20 cellular contexts compared by ENCODE assay signal in the genomic region with DNA sequence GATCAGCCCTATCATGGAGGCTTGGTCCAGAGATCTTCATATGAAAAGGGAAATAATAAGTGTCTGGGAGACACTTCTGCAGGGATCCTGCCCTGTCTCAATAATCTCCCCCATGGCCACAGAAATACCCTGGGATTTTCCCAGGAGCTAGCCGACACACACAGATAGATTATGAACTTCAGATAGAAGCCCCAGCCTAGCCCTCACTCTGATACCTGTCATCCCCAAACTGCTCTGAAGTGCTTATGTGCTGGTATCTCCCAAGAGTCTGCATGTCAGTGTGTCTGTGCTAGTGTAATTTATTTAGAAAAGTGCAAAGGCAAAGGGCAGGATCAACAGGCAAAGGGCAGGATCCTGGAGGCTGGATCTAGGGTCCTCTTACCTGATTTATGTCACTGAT. TPM values are rescaled to one million over a fixed set of nuclear protein-coding genes. Genes with fewer than 3 reads are reported as not detected.
DNase-seq lines count a peak whose midpoint lies in the region; ATAC-seq, FAIRE-seq and TF ChIP-seq lines count a peak whose summit lies in the region.
"Had no signal": no experiment of that assay in that cellular context is flagged by ENCODE, and none has a peak within 500 bp of the region (broad histone marks: within the 10 kb centered on the region; RNA-seq: fewer than 3 reads in every experiment).

No MANE protein-coding gene starts in this region.

- no peak overlapping the region for H3K4me3 Mint-ChIP-seq in activated CD4-positive, alpha-beta T cell treated with anti-CD3 and anti-CD28 coated beads for 36 hours
- H3K4me3 Mint-ChIP-seq in activated CD4-positive, alpha-beta T cell treated with anti-CD3 and anti-CD28 coated beads, Interleukin-2, amount 10 ng/mL, durations not matched to agents 7 days and 5 days: no peak overlapping the region
- H3K4me3 Mint-ChIP-seq in naive thymus-derived CD8-positive, alpha-beta T cell: no peak overlapping the region
- H3K4me3 Mint-ChIP-seq in activated CD8-positive, alpha-beta memory T cell treated with anti-CD3 and anti-CD28 coated beads, Interleukin-2, amount 10 ng/mL, durations not matched to agents 7 days and 5 days: no peak overlapping the region
- H3K4me3 Mint-ChIP-seq: activated T-helper 1 cell treated with anti-CD3 and anti-CD28 coated beads, Interleukin-12 subunit alpha, Interleukin-12 subunit beta, Interleukin-2, Interleukin-4 antibody, amounts not matched to agents 30 ng/mL and 10 ng/mL and 1 ng/mL, durations not matched to agents 14 hours and 24 hours and 36 hours; type B pancreatic cell had no signal

- peaks cover 32% of the 10 kb centered on the region for H3K36me3 Mint-ChIP-seq in activated CD4-positive, alpha-beta T cell treated with anti-CD3 and anti-CD28 coated beads for 36 hours (ENCODE audit: low read depth)
- peaks cover 48% of the 10 kb centered on the region for H3K36me3 Mint-ChIP-seq in activated CD4-positive, alpha-beta T cell treated with anti-CD3 and anti-CD28 coated beads, Interleukin-2, amount 10 ng/mL, durations not matched to agents 7 days and 5 days (ENCODE audit: low read depth)
- H3K36me3 Mint-ChIP-seq in naive thymus-derived CD8-positive, alpha-beta T cell: peaks cover 0 to 28% (median 6%) of the 10 kb centered on the region in 3 donors
- H3K36me3 Mint-ChIP-seq in activated CD8-positive, alpha-beta memory T cell treated with anti-CD3 and anti-CD28 coated beads, Interleukin-2, amount 10 ng/mL, durations not matched to agents 7 days and 5 days: peaks cover 51% of the 10 kb centered on the region

- H3K4me1 ChIP-seq in GM12878 (ENCODE audit: control insufficient read depth, insufficient read depth, low read length): no peaks in the 10 kb centered on the region

- SMC1A ChIA-PET in GM12878 (lab: Charles Lee; ENCODE audit: uncharacterized antibody, unreplicated experiment): interaction anchor here (2.4 kb wide), 1 partner anchor 59 kb away, joined by 4 read pairs; a partner anchor contains a TSS

- FAIRE-seq in GM12891 (lab: Jason Lieb, UNC) (peak; percentile 56), GM12878 (lab: Jason Lieb, UNC) (no peak)
- FAIRE-seq: frontal cortex, G401.6 had no signal

- CTCF ChIA-PET in activated CD4-positive, alpha-beta T cell treated with anti-CD3 and anti-CD28 coated beads for 36 hours (lab: Charles Lee): interaction anchor here (0.6 kb wide), 1 partner anchor 147 kb away, joined by 3 read pairs; no protein-coding TSS in a partner anchor
- CTCF ChIA-PET in activated CD4-positive, alpha-beta T cell treated with anti-CD3 and anti-CD28 coated beads, Interleukin-2, amount 10 ng/mL, durations not matched to agents 7 days and 5 days (lab: Charles Lee): no interaction called here
- CTCF ChIA-PET in GM12878 (lab: Yijun Ruan, JAX): no interaction called here
- CTCF ChIA-PET in activated CD8-positive, alpha-beta memory T cell treated with anti-CD3 and anti-CD28 coated beads, Interleukin-2, amount 10 ng/mL, durations not matched to agents 7 days and 5 days (lab: Charles Lee): interaction anchor here (0.6 kb wide), 1 partner anchor 903 kb away, joined by 3 read pairs; no protein-coding TSS in a partner anchor

- no peak overlapping the region for H3K9ac ChIP-seq in GM12878 (ENCODE audit: control insufficient read depth, insufficient read depth, low read length)

- in situ Hi-C loops in GM12878 (cut with MboI): loop anchor here (5.0 kb wide), 1 partner anchor 88 kb away; no protein-coding TSS in a partner anchor

- RAD21 ChIA-PET in GM12878 (lab: Charles Lee; ENCODE audit: unreplicated experiment): interaction anchor here (1.0 kb wide), 1 partner anchor 574 kb away, joined by 3 read pairs; no protein-coding TSS in a partner anchor

- no peaks in the 10 kb centered on the region for H4K20me1 ChIP-seq in GM12878 (ENCODE audit: control insufficient read depth, insufficient read depth)

- no peak for TF ChIP-seq RAD21 in GM12878 (IDR thresholded peaks at IDR 0.05; ENCODE audit: insufficient read depth, low read depth, low read length)

- H3K36me3 ChIP-seq in GM12878 (ENCODE audit: control insufficient read depth in 2 of 2, insufficient read depth in 2 of 2, low read length in 1 of 2): peaks cover 12 to 29% of the 10 kb centered on the region in 2 experiments

- no peaks in the 10 kb centered on the region for H3K27me3 ChIP-seq in GM12878 (replicated peaks in 1 of 2; ENCODE audit: control insufficient read depth in 2 of 2, insufficient read depth in 2 of 2, low read length in 1 of 2)

- no peaks in the 10 kb centered on the region for H3K9me3 Mint-ChIP-seq in activated CD4-positive, alpha-beta T cell treated with anti-CD3 and anti-CD28 coated beads for 36 hours (ENCODE audit: low read depth)
- H3K9me3 Mint-ChIP-seq in activated CD4-positive, alpha-beta T cell treated with anti-CD3 and anti-CD28 coated beads, Interleukin-2, amount 10 ng/mL, durations not matched to agents 7 days and 5 days: peaks cover 4% of the 10 kb centered on the region
- H3K9me3 Mint-ChIP-seq in naive thymus-derived CD8-positive, alpha-beta T cell: no peaks in the 10 kb centered on the region
- peaks cover 4% of the 10 kb centered on the region for H3K9me3 Mint-ChIP-seq in activated CD8-positive, alpha-beta memory T cell treated with anti-CD3 and anti-CD28 coated beads, Interleukin-2, amount 10 ng/mL, durations not matched to agents 7 days and 5 days (ENCODE audit: low read depth)
- H3K9me3 Mint-ChIP-seq: type B pancreatic cell had no signal

- no peaks in the 10 kb centered on the region for H3K79me2 ChIP-seq in GM12878 (ENCODE audit: control insufficient read depth, insufficient read depth, low read length)

- H3K4me1 Mint-ChIP-seq in activated CD4-positive, alpha-beta T cell treated with anti-CD3 and anti-CD28 coated beads for 36 hours: peaks cover 26% of the 10 kb centered on the region
- H3K4me1 Mint-ChIP-seq in activated CD4-positive, alpha-beta T cell treated with anti-CD3 and anti-CD28 coated beads, Interleukin-2, amount 10 ng/mL, durations not matched to agents 7 days and 5 days: no peaks in the 10 kb centered on the region
- peaks cover 0 to 7% (median under 1%) of the 10 kb centered on the region in 4 donors for H3K4me1 Mint-ChIP-seq in naive thymus-derived CD8-positive, alpha-beta T cell
- H3K4me1 Mint-ChIP-seq in activated CD8-positive, alpha-beta memory T cell treated with anti-CD3 and anti-CD28 coated beads, Interleukin-2, amount 10 ng/mL, durations not matched to agents 7 days and 5 days: peaks cover 17% of the 10 kb centered on the region

- BruUV-seq in GM12878 (replicated peaks; lab: Mats Ljungman, UMichigan): no TSS peak

- peak overlapping the region; percentile 16 for H3K27ac Mint-ChIP-seq in activated CD4-positive, alpha-beta T cell treated with anti-CD3 and anti-CD28 coated beads for 36 hours
- H3K27ac Mint-ChIP-seq in activated CD4-positive, alpha-beta T cell treated with anti-CD3 and anti-CD28 coated beads, Interleukin-2, amount 10 ng/mL, durations not matched to agents 7 days and 5 days: no peak overlapping the region
- H3K27ac Mint-ChIP-seq in naive thymus-derived CD8-positive, alpha-beta T cell: peak overlapping the region in 8 of 10 donors; percentile 0 to 86 (median 34)
- no peak overlapping the region for H3K27ac Mint-ChIP-seq in activated CD8-positive, alpha-beta memory T cell treated with anti-CD3 and anti-CD28 coated beads, Interleukin-2, amount 10 ng/mL, durations not matched to agents 7 days and 5 days
- H3K27ac Mint-ChIP-seq: activated T-helper 1 cell treated with anti-CD3 and anti-CD28 coated beads, Interleukin-12 subunit alpha, Interleukin-12 subunit beta, Interleukin-2, Interleukin-4 antibody, amounts not matched to agents 30 ng/mL and 10 ng/mL and 1 ng/mL, durations not matched to agents 14 hours and 24 hours and 36 hours; type B pancreatic cell had no signal

- H3K4me2 ChIP-seq in GM12878 (ENCODE audit: control insufficient read depth, insufficient read depth): no peak overlapping the region

- no peak for TF ChIP-seq CTCF in GM12878 (IDR thresholded peaks at IDR 0.05 in 2 of 3, conservative IDR thresholded peaks at IDR 0.05 in 1 of 3; ENCODE audit: control insufficient read depth in 2 of 3, extremely low read depth in 1 of 3, insufficient read depth in 1 of 3, low read depth in 3 of 3, low read length in 3 of 3)

- no peak for ATAC-seq in activated CD4-positive, alpha-beta T cell treated with anti-CD3 and anti-CD28 coated beads for 36 hours
- peak; percentile 62 for ATAC-seq in GM12878
- ATAC-seq in naive thymus-derived CD8-positive, alpha-beta T cell: no peak
- no peak for ATAC-seq in activated CD8-positive, alpha-beta memory T cell treated with anti-CD3 and anti-CD28 coated beads, Interleukin-2, amount 10 ng/mL, durations not matched to agents 7 days and 5 days
- ATAC-seq: sciatic nerve had no signal

- no peak overlapping the region for H3K27ac ChIP-seq in GM12878 (ENCODE audit: control insufficient read depth, insufficient read depth)
- H3K27ac ChIP-seq in substantia nigra (ENCODE audit: low read depth, low read length, poor library complexity, severe bottlenecking): no peak overlapping the region
- H3K27ac ChIP-seq: 22Rv1 had no signal

- H3K9me3 ChIP-seq in GM12878 (replicated peaks; ENCODE audit: control insufficient read depth, insufficient read depth, low read length): no peaks in the 10 kb centered on the region

- no peak for TF ChIP-seq POLR2A in GM12891 (IDR thresholded peaks at IDR 0.05; ENCODE audit: low read depth, low read length)
- TF ChIP-seq POLR2A in GM12878 (IDR thresholded peaks at IDR 0.05; ENCODE audit: low read depth, low read length): no peak

- no peak for DNase-seq in activated CD4-positive, alpha-beta T cell treated with anti-CD3 and anti-CD28 coated beads for 36 hours
- no peak for DNase-seq in activated CD4-positive, alpha-beta T cell treated with anti-CD3 and anti-CD28 coated beads, Interleukin-2, amount 10 ng/mL, durations not matched to agents 7 days and 5 days
- DNase-seq in GM12891 (ENCODE audit: insufficient read length, low spot score) (no peak), GM12878 (ENCODE audit: low read depth, low spot score) (no peak), DMS79 (lab: John Stamatoyannopoulos, UW) (no peak), substantia nigra (lab: John Stamatoyannopoulos, UW) (no peak)
- no peak for DNase-seq in naive thymus-derived CD8-positive, alpha-beta T cell
- DNase-seq in activated CD8-positive, alpha-beta memory T cell treated with anti-CD3 and anti-CD28 coated beads, Interleukin-2, amount 10 ng/mL, durations not matched to agents 7 days and 5 days: no peak
- DNase-seq: activated CD4-positive, alpha-beta T cell treated with anti-CD3 and anti-CD28 coated beads, Interleukin-2, amount 50 U/mL, for 48 hours; AML-193; NCI-H187 treated with DMSO at 0.1 percent for 48 hours; NCI-H82; SHP77 treated with DMSO at 0.1 percent for 48 hours; stimulated activated naive CD4-positive, alpha-beta T cell had no signal

- intact Hi-C loops in activated CD4-positive, alpha-beta T cell treated with anti-CD3 and anti-CD28 coated beads for 36 hours (cut with DNase I, micrococcal nuclease): loop anchor here in 1 of 2 experiments (10.0 kb wide), 1 partner anchor 456 kb away; no protein-coding TSS in a partner anchor
- intact Hi-C loops in GM12878 (cut with micrococcal nuclease; ENCODE audit: unreplicated experiment): no loop called here

- no peaks in the 10 kb centered on the region for H3K27me3 Mint-ChIP-seq in activated CD4-positive, alpha-beta T cell treated with anti-CD3 and anti-CD28 coated beads for 36 hours
- no peaks in the 10 kb centered on the region for H3K27me3 Mint-ChIP-seq in activated CD4-positive, alpha-beta T cell treated with anti-CD3 and anti-CD28 coated beads, Interleukin-2, amount 10 ng/mL, durations not matched to agents 7 days and 5 days
- H3K27me3 Mint-ChIP-seq in naive thymus-derived CD8-positive, alpha-beta T cell: no peaks in the 10 kb centered on the region
- no peaks in the 10 kb centered on the region for H3K27me3 Mint-ChIP-seq in activated CD8-positive, alpha-beta memory T cell treated with anti-CD3 and anti-CD28 coated beads, Interleukin-2, amount 10 ng/mL, durations not matched to agents 7 days and 5 days
- H3K27me3 Mint-ChIP-seq: type B pancreatic cell had no signal

- no peak overlapping the region for H2AFZ ChIP-seq in GM12878 (ENCODE audit: control insufficient read depth, low read depth, low read length)

- no peak for TF ChIP-seq EP300 in GM12878 (IDR thresholded peaks at IDR 0.05; ENCODE audit: borderline replicate concordance in 1 of 2, control insufficient read depth in 1 of 2, low read depth in 2 of 2, low read length in 2 of 2)

- H3K4me3 ChIP-seq in GM12878: no peak overlapping the region

- POLR2A ChIA-PET in activated CD4-positive, alpha-beta T cell treated with anti-CD3 and anti-CD28 coated beads for 36 hours (lab: Charles Lee): interaction anchor here (0.6 kb wide), 1 partner anchor 17 kb away, joined by 3 read pairs; no protein-coding TSS in a partner anchor
- POLR2A ChIA-PET in activated CD4-positive, alpha-beta T cell treated with anti-CD3 and anti-CD28 coated beads, Interleukin-2, amount 10 ng/mL, durations not matched to agents 7 days and 5 days (lab: Charles Lee): interaction anchor here (0.6 kb wide), 1 partner anchor 144 kb away, joined by 3 read pairs; no protein-coding TSS in a partner anchor
- POLR2A ChIA-PET in GM12878 (lab: Charles Lee): no interaction called here
- POLR2A ChIA-PET in naive thymus-derived CD8-positive, alpha-beta T cell (lab: Charles Lee): no interaction called here

- WGBS in GM12878 (ENCODE audit: insufficient coverage, insufficient replicate concordance, low lambda C conversion rate, missing lambda C conversion rate): 0% methylated on average over 1 of the region's 1 CpG

RNA-seq across cellular contexts. Expression of a gene that starts 38.7 kb away (rescaled TPM):
- 10 to 100 TPM; 28.6 to 34.2 TPM for total RNA-seq in activated CD4-positive, alpha-beta T cell treated with anti-CD3 and anti-CD28 coated beads for 36 hours
- total RNA-seq in activated CD4-positive, alpha-beta T cell treated with anti-CD3 and anti-CD28 coated beads, Interleukin-2, amount 10 ng/mL, durations not matched to agents 7 days and 5 days: 10 to 100 TPM; 23.3 to 24.0 TPM
- 9.8 TPM for polyA plus RNA-seq in GM12891 (2012; ENCODE audit: low read depth, missing spikeins)
- total RNA-seq in GM12878 (2013; cell fraction: nucleolus; rRNA removed): 39.6 and 48.9 TPM in 2 replicates
- total RNA-seq in GM12878 (2014; rRNA removed) (7.2 and 8.9 TPM in 2 replicates), GM12878 (2014; rRNA removed; fragmentation: Illumina TruSeq; extraction: Trizol) (15.3 and 19.1 TPM in 2 replicates), GM12878 (2021) (12.0 and 13.8 TPM in 2 replicates)
- 6.9 TPM for polyA plus RNA-seq in GM12878 (2011; ENCODE audit: low read depth)
- polyA plus RNA-seq in GM12878 (2011; rRNA removed) (18.7 and 29.9 TPM in 2 replicates), GM12878 (2014; fragmentation: Illumina TruSeq; extraction: Trizol) (20.0 and 30.0 TPM in 2 replicates), GM12878 (2014; fragmentation: Nextera tagmentation; extraction: Ambion mirVana) (10 to 100 TPM; 11.5 to 14.6 TPM), GM12878 (2014; rRNA removed) (6.7 and 7.9 TPM in 2 replicates), GM12878 (2016; fragmentation: Nextera tagmentation; extraction: Ambion mirVana) (10 to 100 TPM; 18.2 to 19.2 TPM)
- 6.5 and 6.7 TPM in 2 replicates for polyA plus RNA-seq in GM12878 (2011; cell fraction: cytosol; rRNA removed)
- polyA plus RNA-seq in GM12878 (2011; cell fraction: nucleus; rRNA removed): 5.5 and 5.8 TPM in 2 replicates
- 15.2 and 18.0 TPM in 2 replicates for polyA plus RNA-seq in GM12878 (2012)
- polyA minus RNA-seq in GM12878 (2011; rRNA and poly(A)+ RNA removed): 12.2 and 24.0 TPM in 2 replicates
- 6.9 and 9.8 TPM in 2 replicates for polyA minus RNA-seq in GM12878 (2011; cell fraction: cytosol; rRNA and poly(A)+ RNA removed)
- polyA minus RNA-seq in GM12878 (2011; cell fraction: nucleus; rRNA and poly(A)+ RNA removed): 4.7 and 8.5 TPM in 2 replicates
- total RNA-seq in naive thymus-derived CD8-positive, alpha-beta T cell: 10 to 100 TPM; 61.0 to 67.2 TPM
- polyA plus RNA-seq in naive thymus-derived CD8-positive, alpha-beta T cell: 10 to 100 TPM; 49.6 to 70.5 (median 61.8) TPM
- total RNA-seq in activated CD8-positive, alpha-beta memory T cell treated with anti-CD3 and anti-CD28 coated beads, Interleukin-2, amount 10 ng/mL, durations not matched to agents 7 days and 5 days: 10 to 100 TPM; 20.6 to 25.8 TPM

RNA-seq across cellular contexts. Expression of a gene that starts 40.8 kb away (rescaled TPM):
- total RNA-seq in activated CD4-positive, alpha-beta T cell treated with anti-CD3 and anti-CD28 coated beads for 36 hours: 100 to 1,000 TPM; 215 to 231 TPM
- 100 to 1,000 TPM; 184 to 214 TPM for total RNA-seq in activated CD4-positive, alpha-beta T cell treated with anti-CD3 and anti-CD28 coated beads, Interleukin-2, amount 10 ng/mL, durations not matched to agents 7 days and 5 days
- 145 TPM for polyA plus RNA-seq in GM12891 (2012; ENCODE audit: low read depth, missing spikeins)
- total RNA-seq in GM12878 (2013; cell fraction: nucleolus; rRNA removed): 116 and 117 TPM in 2 replicates
- 125 and 131 TPM in 2 replicates for total RNA-seq in GM12878 (2014; rRNA removed)
- 83.4 and 83.7 TPM in 2 replicates for total RNA-seq in GM12878 (2014; rRNA removed; fragmentation: Illumina TruSeq; extraction: Trizol)
- total RNA-seq in GM12878 (2021): 274 and 275 TPM in 2 replicates
- 84.3 TPM for polyA plus RNA-seq in GM12878 (2011; ENCODE audit: low read depth)
- 60.7 and 149 TPM in 2 replicates for polyA plus RNA-seq in GM12878 (2011; rRNA removed)
- polyA plus RNA-seq in GM12878 (2011; cell fraction: cytosol; rRNA removed): 186 and 207 TPM in 2 replicates
- polyA plus RNA-seq in GM12878 (2011; cell fraction: nucleus; rRNA removed): 184 and 241 TPM in 2 replicates
- 180 and 183 TPM in 2 replicates for polyA plus RNA-seq in GM12878 (2012)
- 124 and 178 TPM in 2 replicates for polyA plus RNA-seq in GM12878 (2014; fragmentation: Illumina TruSeq; extraction: Trizol)
- 10 to 100 TPM; 16.0 to 29.2 TPM for polyA plus RNA-seq in GM12878 (2014; fragmentation: Nextera tagmentation; extraction: Ambion mirVana)
- 110 and 145 TPM in 2 replicates for polyA plus RNA-seq in GM12878 (2014; rRNA removed)
- polyA plus RNA-seq in GM12878 (2016; fragmentation: Nextera tagmentation; extraction: Ambion mirVana): 100 to 1,000 TPM; 310 to 359 TPM
- 245 and 263 TPM in 2 replicates for polyA minus RNA-seq in GM12878 (2011; rRNA and poly(A)+ RNA removed)
- polyA minus RNA-seq in GM12878 (2011; cell fraction: cytosol; rRNA and poly(A)+ RNA removed): 134 and 168 TPM in 2 replicates
- polyA minus RNA-seq in GM12878 (2011; cell fraction: nucleus; rRNA and poly(A)+ RNA removed): 86.2 and 145 TPM in 2 replicates
- 100 to 1,000 TPM; 184 TPM for total RNA-seq in naive thymus-derived CD8-positive, alpha-beta T cell
- 100 to 1,000 TPM; 148 to 174 (median 170) TPM for polyA plus RNA-seq in naive thymus-derived CD8-positive, alpha-beta T cell
- 100 to 1,000 TPM; 168 to 207 TPM for total RNA-seq in activated CD8-positive, alpha-beta memory T cell treated with anti-CD3 and anti-CD28 coated beads, Interleukin-2, amount 10 ng/mL, durations not matched to agents 7 days and 5 days

RNA-seq across cellular contexts. Expression of a gene that starts 59.3 kb away (rescaled TPM):
- total RNA-seq in activated CD4-positive, alpha-beta T cell treated with anti-CD3 and anti-CD28 coated beads for 36 hours: 10 to 100 TPM; 10.1 to 11.5 TPM
- 10 to 100 TPM; 21.7 to 23.5 TPM for total RNA-seq in activated CD4-positive, alpha-beta T cell treated with anti-CD3 and anti-CD28 coated beads, Interleukin-2, amount 10 ng/mL, durations not matched to agents 7 days and 5 days
- 4.7 TPM for polyA plus RNA-seq in GM12891 (2012; ENCODE audit: low read depth, missing spikeins)
- 26.4 and 31.2 TPM in 2 replicates for total RNA-seq in GM12878 (2013; cell fraction: nucleolus; rRNA removed)
- total RNA-seq in GM12878 (2014; rRNA removed) (5.3 and 7.8 TPM in 2 replicates), GM12878 (2014; rRNA removed; fragmentation: Illumina TruSeq; extraction: Trizol) (6.7 and 8.3 TPM in 2 replicates), GM12878 (2021) (9.1 and 9.9 TPM in 2 replicates)
- polyA plus RNA-seq in GM12878 (2011; ENCODE audit: low read depth): 5.1 TPM
- polyA plus RNA-seq in GM12878 (2011; rRNA removed) (5.0 and 6.2 TPM in 2 replicates), GM12878 (2014; fragmentation: Illumina TruSeq; extraction: Trizol) (8.2 and 9.3 TPM in 2 replicates), GM12878 (2014; fragmentation: Nextera tagmentation; extraction: Ambion mirVana) (1 to 10 TPM; 5.8 to 9.2 TPM), GM12878 (2014; rRNA removed) (4.5 and 6.6 TPM in 2 replicates), GM12878 (2016; fragmentation: Nextera tagmentation; extraction: Ambion mirVana) (1 to 10 TPM; 4.8 to 6.6 TPM)
- 4.2 and 4.4 TPM in 2 replicates for polyA plus RNA-seq in GM12878 (2011; cell fraction: cytosol; rRNA removed)
- polyA plus RNA-seq in GM12878 (2011; cell fraction: nucleus; rRNA removed): 16.3 and 16.6 TPM in 2 replicates
- 9.0 and 10.6 TPM in 2 replicates for polyA plus RNA-seq in GM12878 (2012)
- polyA minus RNA-seq in GM12878 (2011; rRNA and poly(A)+ RNA removed): 6.8 and 8.3 TPM in 2 replicates
- 2.7 and 3.1 TPM in 2 replicates for polyA minus RNA-seq in GM12878 (2011; cell fraction: cytosol; rRNA and poly(A)+ RNA removed)
- polyA minus RNA-seq in GM12878 (2011; cell fraction: nucleus; rRNA and poly(A)+ RNA removed): 5.6 and 7.9 TPM in 2 replicates
- 10 to 100 TPM; 45.7 to 46.6 TPM for total RNA-seq in naive thymus-derived CD8-positive, alpha-beta T cell
- 10 to 100 TPM; 10.2 to 19.8 (median 12.8) TPM for polyA plus RNA-seq in naive thymus-derived CD8-positive, alpha-beta T cell
- 10 to 100 TPM; 12.6 to 14.6 TPM for total RNA-seq in activated CD8-positive, alpha-beta memory T cell treated with anti-CD3 and anti-CD28 coated beads, Interleukin-2, amount 10 ng/mL, durations not matched to agents 7 days and 5 days

Comparison
In these comparisons a context has a peak if more than half of its experiments do, and no peak if none do; other contexts are left out.
1. H3K27ac Mint-ChIP-seq: peak in activated CD4-positive, alpha-beta T cell treated with anti-CD3 and anti-CD28 coated beads for 36 hours (single experiment) and naive thymus-derived CD8-positive, alpha-beta T cell (8 of 10); none in activated CD4-positive, alpha-beta T cell treated with anti-CD3 and anti-CD28 coated beads, Interleukin-2, amount 10 ng/mL, durations not matched to agents 7 days and 5 days (single experiment) and activated CD8-positive, alpha-beta memory T cell treated with anti-CD3 and anti-CD28 coated beads, Interleukin-2, amount 10 ng/mL, durations not matched to agents 7 days and 5 days (single experiment).
2. CTCF ChIA-PET loops: an anchor here in activated CD4-positive, alpha-beta T cell treated with anti-CD3 and anti-CD28 coated beads for 36 hours (0.6 kb wide) and activated CD8-positive, alpha-beta memory T cell treated with anti-CD3 and anti-CD28 coated beads, Interleukin-2, amount 10 ng/mL, durations not matched to agents 7 days and 5 days (0.6 kb wide); none called in activated CD4-positive, alpha-beta T cell treated with anti-CD3 and anti-CD28 coated beads, Interleukin-2, amount 10 ng/mL, durations not matched to agents 7 days and 5 days and GM12878.
3. POLR2A ChIA-PET loops: an anchor here in activated CD4-positive, alpha-beta T cell treated with anti-CD3 and anti-CD28 coated beads for 36 hours (0.6 kb wide) and activated CD4-positive, alpha-beta T cell treated with anti-CD3 and anti-CD28 coated beads, Interleukin-2, amount 10 ng/mL, durations not matched to agents 7 days and 5 days (0.6 kb wide); none called in GM12878 and naive thymus-derived CD8-positive, alpha-beta T cell.